Comparison of ENCODE assay signal across 13 cellular contexts in the genomic region with DNA sequence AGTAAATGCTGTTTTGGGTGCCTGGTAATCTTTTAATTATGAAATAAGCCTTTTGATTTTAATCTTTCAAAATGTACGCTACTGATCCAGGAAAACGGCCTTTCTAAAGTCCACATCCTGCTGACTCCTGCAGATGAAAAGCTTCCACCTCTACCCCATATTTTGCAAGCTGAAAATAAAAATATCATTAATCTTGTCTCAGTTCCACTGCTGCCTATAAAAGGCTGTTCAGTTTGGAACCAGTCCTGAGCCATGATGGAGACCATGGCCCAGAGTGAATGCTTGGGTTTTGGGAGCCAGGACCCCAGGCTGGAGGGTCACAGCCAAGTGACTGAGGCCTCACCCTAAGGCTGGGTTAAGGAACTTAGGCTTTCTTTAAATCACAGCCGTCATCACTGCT.
DNase-seq lines count a peak whose midpoint lies in the region; ATAC-seq, FAIRE-seq and TF ChIP-seq lines count a peak whose summit lies in the region.
"Had no signal": no experiment of that assay in that cellular context is flagged by ENCODE, and none has a peak within 500 bp of the region (broad histone marks: within the 10 kb centered on the region; RNA-seq: fewer than 3 reads in every experiment).

No MANE protein-coding gene starts in this region.

- H3K27me3 ChIP-seq in prostate gland (replicated peaks; ENCODE audit: insufficient read depth): no peaks in the 10 kb centered on the region
- H3K27me3 ChIP-seq in vagina: no peaks in the 10 kb centered on the region

- DNase-seq in Right ventricle myocardium superior (no peak), Right ventricle myocardium inferior (ENCODE audit: missing footprints) (no peak), prostate gland (ENCODE audit: low spot score) (no peak), vagina (ENCODE audit: extremely low spot score in 2 of 2) (no peak), activated gamma-delta T cell treated with Interleukin-2 at 50 U/mL for 16 hours (no peak), dermis blood vessel endothelial cell (no peak)
- DNase-seq: 8988T; activated CD4-positive, CD25-positive, alpha-beta regulatory T cell; SK-N-SH had no signal

- H3K9me3 ChIP-seq in prostate gland (no peaks in the 10 kb centered on the region), vagina (no peaks in the 10 kb centered on the region)
- H3K9me3 ChIP-seq: SK-N-SH had no signal

- no peaks in the 10 kb centered on the region for H3K36me3 ChIP-seq in prostate gland
- H3K36me3 ChIP-seq in vagina: peaks cover 0 to 13% of the 10 kb centered on the region in 2 donors

- peak; percentile 4 for ATAC-seq in Right ventricle myocardium superior (ENCODE audit: poor library complexity)
- ATAC-seq in Right ventricle myocardium inferior: no peak
- no peak for ATAC-seq in GM19324 (IDR thresholded peaks at IDR 0.05; ENCODE audit: low FRiP score, unreplicated experiment)
- ATAC-seq: HCT116 had no signal

- intact Hi-C loops in Right ventricle myocardium superior (cut with DNase I): no loop called here
- intact Hi-C loops in Right ventricle myocardium inferior (cut with DNase I): no loop called here
- intact Hi-C loops in prostate gland (cut with DNase I): loop anchor here (5.0 kb wide), 1 partner anchor 38 kb away; no protein-coding TSS in a partner anchor
- intact Hi-C loops in vagina (cut with DNase I): no loop called here

- TF ChIP-seq CTCF in prostate gland (IDR thresholded peaks at IDR 0.05) (no peak), vagina (IDR thresholded peaks at IDR 0.05) (no peak)

- H3K4me3 ChIP-seq in prostate gland (no peak overlapping the region), vagina (peak overlapping the region in 1 of 2 donors; percentile 23)

- 30% methylated on average over 3 of the region's 3 CpGs for WGBS in prostate gland

- TF ChIP-seq POLR2A in prostate gland (IDR thresholded peaks at IDR 0.05) (no peak), vagina (IDR thresholded peaks at IDR 0.05) (no peak)

- H3K4me1 ChIP-seq in prostate gland (replicated peaks) (peaks cover 3% of the 10 kb centered on the region), vagina (peaks cover 78% of the 10 kb centered on the region)

- H3K27ac ChIP-seq in prostate gland (peak overlapping the region; percentile 49 to 54), vagina (peak overlapping the region; percentile 84)

- FAIRE-seq in islet of Langerhans (lab: Jason Lieb, UNC): peak; percentile 85
- FAIRE-seq: GM18507 had no signal
